ENCODE assay signal across 8 cellular contexts in genomic region chr21:41366522-41367151, GRCh38. TPM values are rescaled to one million over a fixed set of nuclear protein-coding genes. Genes with fewer than 3 reads are reported as not detected.
A peak's percentile ranks its signal among the peaks of the same experiment; 100 is the strongest.
DNase-seq lines count a peak whose midpoint lies in the region; ATAC-seq and TF ChIP-seq lines count a peak whose summit lies in the region.

No MANE protein-coding gene starts in this region.

- no peak overlapping the region for H3K27ac ChIP-seq in AG04450 (ENCODE audit: low read depth, low read length)

- H3K4me1 ChIP-seq in HAP-1: no peaks in the 10 kb centered on the region

- no peaks in the 10 kb centered on the region for H3K36me3 ChIP-seq in HAP-1 (replicated peaks)

- TF ChIP-seq CTCF in AG04450 (IDR thresholded peaks at IDR 0.05; ENCODE audit: low read depth, low read length) (no peak), GM13976 (IDR thresholded peaks at IDR 0.05; ENCODE audit: borderline replicate concordance, control extremely low read depth, extremely low read depth, insufficient read depth, missing control alignments) (no peak)

- CTCF ChIA-PET in AG04450 (lab: Charles Lee): no interaction called here

- POLR2A ChIA-PET in AG04450 (lab: Yijun Ruan, JAX): no interaction called here

- in situ Hi-C loops in GM13976 (cut with MboI; ENCODE audit: low sequenced_read_pairs, unreplicated experiment): no loop called here
- in situ Hi-C loops in HAP-1 (cut with MboI; ENCODE audit: low sequenced_read_pairs): no loop called here

- no peak overlapping the region for H3K4me3 ChIP-seq in AG04450 (ENCODE audit: low read depth, low read length)
- H3K4me3 ChIP-seq in HAP-1: no peak overlapping the region

- no peak for ATAC-seq in GM21515 (IDR thresholded peaks at IDR 0.05; ENCODE audit: unreplicated experiment)
- ATAC-seq in HG03565 (IDR thresholded peaks at IDR 0.05; ENCODE audit: unreplicated experiment): no peak

- H3K27me3 ChIP-seq in AG04450 (ENCODE audit: control insufficient read depth, insufficient read depth, low read length) (peaks cover 3% of the 10 kb centered on the region), HAP-1 (ENCODE audit: low read depth) (no peaks in the 10 kb centered on the region)

- intact Hi-C loops in cardiac septum (cut with DNase I): loop anchor here (5.0 kb wide), 1 partner anchor 46 kb away; no protein-coding TSS in a partner anchor

- DNase-seq in AG04450 (ENCODE audit: low read depth, low spot score): peak; percentile 6
- DNase-seq in GM13976 (ENCODE audit: low spot score): peak; percentile 70
- DNase-seq in SIG-M5 treated with dmso at 0.1 percent for 504 hours (lab: John Stamatoyannopoulos, UW; ENCODE audit: unreplicated experiment): peak; percentile 99
- peak; percentile 89 for DNase-seq in cardiac septum (ENCODE audit: low spot score)
- DNase-seq in HAP-1 (ENCODE audit: low spot score in 2 of 2): no peak
- no peak for DNase-seq in DMS79 (lab: John Stamatoyannopoulos, UW)

- no peaks in the 10 kb centered on the region; the same call in 1 of the 2 replicates for H3K9me3 ChIP-seq in AG04450 (ENCODE audit: control insufficient read depth, insufficient read depth, low read length)
- no peaks in the 10 kb centered on the region; the same call in 1 of the 2 replicates for H3K9me3 ChIP-seq in HAP-1

RNA-seq across cellular contexts. Expression of gene MX2, which starts 4.8 kb away (rescaled TPM):
- polyA plus RNA-seq in AG04450 (2011; rRNA removed): 0.76 and 0.82 TPM in 2 replicates
- polyA minus RNA-seq in AG04450 (2011; rRNA and poly(A)+ RNA removed): 0.83 and 0.87 TPM in 2 replicates
- 5.0 TPM for total RNA-seq in cardiac septum

RNA-seq across cellular contexts. Expression of gene FAM3B, which starts 50.0 kb away (rescaled TPM):
- not detected in 2 replicates for polyA plus RNA-seq in AG04450 (2011; rRNA removed)
- polyA minus RNA-seq in AG04450 (2011; rRNA and poly(A)+ RNA removed): not detected in 2 replicates
- total RNA-seq in cardiac septum: not detected

RNA-seq across cellular contexts. Expression of gene MX1, which starts 59.4 kb away (rescaled TPM):
- 1.1 and 1.3 TPM in 2 replicates for polyA plus RNA-seq in AG04450 (2011; rRNA removed)
- polyA minus RNA-seq in AG04450 (2011; rRNA and poly(A)+ RNA removed): 1.6 and 3.7 TPM in 2 replicates
- 11.0 TPM for total RNA-seq in cardiac septum

Comparison
In these comparisons a context has a peak if more than half of its experiments do, and no peak if none do; other contexts are left out.
1. DNase-seq: peak in AG04450 (single experiment), GM13976 (single experiment), SIG-M5 treated with dmso at 0.1 percent for 504 hours (single experiment) and cardiac septum (single experiment); none in HAP-1 (0 of 2) and DMS79 (single experiment).